ENCODE assay signal across 1 cellular context in the genomic region with DNA sequence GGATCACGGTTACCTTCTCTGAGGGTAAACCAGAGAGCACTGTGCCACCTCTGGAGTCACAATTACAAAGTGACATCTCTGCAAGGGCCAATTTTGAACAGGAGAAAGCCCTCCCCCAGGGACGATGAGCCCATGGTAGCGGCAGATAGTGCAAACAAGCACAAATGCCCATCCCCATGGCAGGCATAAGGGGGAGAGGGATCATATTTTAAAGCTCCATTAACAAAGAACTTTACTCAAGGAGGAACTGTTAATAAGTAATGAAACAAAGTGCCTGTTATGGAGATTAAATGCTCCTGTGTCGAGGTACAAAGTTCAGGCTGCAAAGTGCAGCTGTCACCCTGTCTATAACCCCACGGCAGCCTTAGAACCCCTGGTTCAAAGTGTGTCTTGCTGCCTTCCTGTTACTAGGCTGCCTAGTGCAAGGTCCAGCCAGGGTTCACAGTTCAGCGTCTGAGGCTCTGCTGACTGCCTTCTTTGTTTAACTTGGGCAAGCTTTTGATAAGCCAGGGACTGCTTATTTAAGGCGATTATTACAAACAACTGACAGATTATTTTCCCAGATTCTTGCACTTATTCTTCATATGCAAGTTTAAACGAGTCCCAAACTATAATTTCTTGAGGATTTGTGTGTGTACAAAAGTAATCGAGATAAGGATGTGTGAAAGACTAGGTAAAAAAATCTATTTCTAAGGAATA.
TF ChIP-seq lines count a peak whose summit lies in the region.

No MANE protein-coding gene starts in this region.

TF ChIP-seq in HepG2, 621 proteins besides CTCF, POLR2A, EP300 and RAD21 (continued from another document and continues in another):
- TF ChIP-seq, protein P1, sequence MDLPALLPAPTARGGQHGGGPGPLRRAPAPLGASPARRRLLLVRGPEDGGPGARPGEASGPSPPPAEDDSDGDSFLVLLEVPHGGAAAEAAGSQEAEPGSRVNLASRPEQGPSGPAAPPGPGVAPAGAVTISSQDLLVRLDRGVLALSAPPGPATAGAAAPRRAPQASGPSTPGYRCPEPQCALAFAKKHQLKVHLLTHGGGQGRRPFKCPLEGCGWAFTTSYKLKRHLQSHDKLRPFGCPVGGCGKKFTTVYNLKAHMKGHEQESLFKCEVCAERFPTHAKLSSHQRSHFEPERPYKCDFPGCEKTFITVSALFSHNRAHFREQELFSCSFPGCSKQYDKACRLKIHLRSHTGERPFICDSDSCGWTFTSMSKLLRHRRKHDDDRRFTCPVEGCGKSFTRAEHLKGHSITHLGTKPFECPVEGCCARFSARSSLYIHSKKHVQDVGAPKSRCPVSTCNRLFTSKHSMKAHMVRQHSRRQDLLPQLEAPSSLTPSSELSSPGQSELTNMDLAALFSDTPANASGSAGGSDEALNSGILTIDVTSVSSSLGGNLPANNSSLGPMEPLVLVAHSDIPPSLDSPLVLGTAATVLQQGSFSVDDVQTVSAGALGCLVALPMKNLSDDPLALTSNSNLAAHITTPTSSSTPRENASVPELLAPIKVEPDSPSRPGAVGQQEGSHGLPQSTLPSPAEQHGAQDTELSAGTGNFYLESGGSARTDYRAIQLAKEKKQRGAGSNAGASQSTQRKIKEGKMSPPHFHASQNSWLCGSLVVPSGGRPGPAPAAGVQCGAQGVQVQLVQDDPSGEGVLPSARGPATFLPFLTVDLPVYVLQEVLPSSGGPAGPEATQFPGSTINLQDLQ (CRISPR knock-in tag; IDR thresholded peaks at IDR 0.05) = no peak; the same call in 1 of the 2 replicates
- TF ChIP-seq ELF4 (CRISPR knock-in tag; IDR thresholded peaks at IDR 0.05; ENCODE audit: borderline replicate concordance) = peak; percentile 79; the same call in 1 of the 2 replicates
- no peak for TF ChIP-seq ZNF773 (CRISPR knock-in tag; IDR thresholded peaks at IDR 0.05; ENCODE audit: borderline replicate concordance)
- TF ChIP-seq ZNF343 (CRISPR knock-in tag; IDR thresholded peaks at IDR 0.05) = no peak
- TF ChIP-seq, protein P2, sequence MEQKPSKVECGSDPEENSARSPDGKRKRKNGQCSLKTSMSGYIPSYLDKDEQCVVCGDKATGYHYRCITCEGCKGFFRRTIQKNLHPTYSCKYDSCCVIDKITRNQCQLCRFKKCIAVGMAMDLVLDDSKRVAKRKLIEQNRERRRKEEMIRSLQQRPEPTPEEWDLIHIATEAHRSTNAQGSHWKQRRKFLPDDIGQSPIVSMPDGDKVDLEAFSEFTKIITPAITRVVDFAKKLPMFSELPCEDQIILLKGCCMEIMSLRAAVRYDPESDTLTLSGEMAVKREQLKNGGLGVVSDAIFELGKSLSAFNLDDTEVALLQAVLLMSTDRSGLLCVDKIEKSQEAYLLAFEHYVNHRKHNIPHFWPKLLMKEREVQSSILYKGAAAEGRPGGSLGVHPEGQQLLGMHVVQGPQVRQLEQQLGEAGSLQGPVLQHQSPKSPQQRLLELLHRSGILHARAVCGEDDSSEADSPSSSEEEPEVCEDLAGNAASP (CRISPR knock-in tag; IDR thresholded peaks at IDR 0.05; ENCODE audit: borderline replicate concordance) = peak; percentile 97
- TF ChIP-seq CHCHD3 (CRISPR knock-in tag; IDR thresholded peaks at IDR 0.05) = no peak
- TF ChIP-seq, protein P3, sequence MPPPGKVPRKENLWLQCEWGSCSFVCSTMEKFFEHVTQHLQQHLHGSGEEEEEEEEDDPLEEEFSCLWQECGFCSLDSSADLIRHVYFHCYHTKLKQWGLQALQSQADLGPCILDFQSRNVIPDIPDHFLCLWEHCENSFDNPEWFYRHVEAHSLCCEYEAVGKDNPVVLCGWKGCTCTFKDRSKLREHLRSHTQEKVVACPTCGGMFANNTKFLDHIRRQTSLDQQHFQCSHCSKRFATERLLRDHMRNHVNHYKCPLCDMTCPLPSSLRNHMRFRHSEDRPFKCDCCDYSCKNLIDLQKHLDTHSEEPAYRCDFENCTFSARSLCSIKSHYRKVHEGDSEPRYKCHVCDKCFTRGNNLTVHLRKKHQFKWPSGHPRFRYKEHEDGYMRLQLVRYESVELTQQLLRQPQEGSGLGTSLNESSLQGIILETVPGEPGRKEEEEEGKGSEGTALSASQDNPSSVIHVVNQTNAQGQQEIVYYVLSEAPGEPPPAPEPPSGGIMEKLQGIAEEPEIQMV (CRISPR knock-in tag; IDR thresholded peaks at IDR 0.05; ENCODE audit: low read depth) = no peak
- TF ChIP-seq DNMT1 (CRISPR knock-in tag; IDR thresholded peaks at IDR 0.05) = no peak
- TF ChIP-seq, protein P4, sequence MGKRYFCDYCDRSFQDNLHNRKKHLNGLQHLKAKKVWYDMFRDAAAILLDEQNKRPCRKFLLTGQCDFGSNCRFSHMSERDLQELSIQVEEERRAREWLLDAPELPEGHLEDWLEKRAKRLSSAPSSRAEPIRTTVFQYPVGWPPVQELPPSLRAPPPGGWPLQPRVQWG (CRISPR knock-in tag; IDR thresholded peaks at IDR 0.05; ENCODE audit: borderline replicate concordance, low read depth) = no peak
- TF ChIP-seq ZNF549 (CRISPR knock-in tag; IDR thresholded peaks at IDR 0.05) = no peak
- TF ChIP-seq, protein P5, sequence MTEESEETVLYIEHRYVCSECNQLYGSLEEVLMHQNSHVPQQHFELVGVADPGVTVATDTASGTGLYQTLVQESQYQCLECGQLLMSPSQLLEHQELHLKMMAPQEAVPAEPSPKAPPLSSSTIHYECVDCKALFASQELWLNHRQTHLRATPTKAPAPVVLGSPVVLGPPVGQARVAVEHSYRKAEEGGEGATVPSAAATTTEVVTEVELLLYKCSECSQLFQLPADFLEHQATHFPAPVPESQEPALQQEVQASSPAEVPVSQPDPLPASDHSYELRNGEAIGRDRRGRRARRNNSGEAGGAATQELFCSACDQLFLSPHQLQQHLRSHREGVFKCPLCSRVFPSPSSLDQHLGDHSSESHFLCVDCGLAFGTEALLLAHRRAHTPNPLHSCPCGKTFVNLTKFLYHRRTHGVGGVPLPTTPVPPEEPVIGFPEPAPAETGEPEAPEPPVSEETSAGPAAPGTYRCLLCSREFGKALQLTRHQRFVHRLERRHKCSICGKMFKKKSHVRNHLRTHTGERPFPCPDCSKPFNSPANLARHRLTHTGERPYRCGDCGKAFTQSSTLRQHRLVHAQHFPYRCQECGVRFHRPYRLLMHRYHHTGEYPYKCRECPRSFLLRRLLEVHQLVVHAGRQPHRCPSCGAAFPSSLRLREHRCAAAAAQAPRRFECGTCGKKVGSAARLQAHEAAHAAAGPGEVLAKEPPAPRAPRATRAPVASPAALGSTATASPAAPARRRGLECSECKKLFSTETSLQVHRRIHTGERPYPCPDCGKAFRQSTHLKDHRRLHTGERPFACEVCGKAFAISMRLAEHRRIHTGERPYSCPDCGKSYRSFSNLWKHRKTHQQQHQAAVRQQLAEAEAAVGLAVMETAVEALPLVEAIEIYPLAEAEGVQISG (CRISPR knock-in tag; IDR thresholded peaks at IDR 0.05) = peak; percentile 91
- no peak for TF ChIP-seq ZNF713 (CRISPR knock-in tag; IDR thresholded peaks at IDR 0.05)
- TF ChIP-seq ATF1 (CRISPR knock-in tag; IDR thresholded peaks at IDR 0.05) = peak; percentile 64
- TF ChIP-seq, protein P6, sequence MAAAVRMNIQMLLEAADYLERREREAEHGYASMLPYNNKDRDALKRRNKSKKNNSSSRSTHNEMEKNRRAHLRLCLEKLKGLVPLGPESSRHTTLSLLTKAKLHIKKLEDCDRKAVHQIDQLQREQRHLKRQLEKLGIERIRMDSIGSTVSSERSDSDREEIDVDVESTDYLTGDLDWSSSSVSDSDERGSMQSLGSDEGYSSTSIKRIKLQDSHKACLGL (CRISPR knock-in tag; IDR thresholded peaks at IDR 0.05) = no peak; the same call in 1 of the 2 replicates
- TF ChIP-seq, protein P7, sequence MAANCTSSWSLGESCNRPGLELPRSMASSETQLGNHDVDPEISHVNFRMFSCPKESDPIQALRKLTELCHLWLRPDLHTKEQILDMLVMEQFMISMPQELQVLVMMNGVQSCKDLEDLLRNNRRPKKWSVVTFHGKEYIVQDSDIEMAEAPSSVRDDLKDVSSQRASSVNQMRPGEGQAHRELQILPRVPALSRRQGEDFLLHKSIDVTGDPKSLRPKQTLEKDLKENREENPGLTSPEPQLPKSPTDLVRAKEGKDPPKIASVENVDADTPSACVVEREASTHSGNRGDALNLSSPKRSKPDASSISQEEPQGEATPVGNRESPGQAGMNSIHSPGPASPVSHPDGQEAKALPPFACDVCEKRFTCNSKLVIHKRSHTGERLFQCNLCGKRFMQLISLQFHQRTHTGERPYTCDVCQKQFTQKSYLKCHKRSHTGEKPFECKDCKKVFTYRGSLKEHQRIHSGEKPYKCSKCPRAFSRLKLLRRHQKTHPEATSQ (CRISPR knock-in tag; IDR thresholded peaks at IDR 0.05; ENCODE audit: borderline replicate concordance) = peak; percentile 99; the same call in 1 of the 2 replicates
- TF ChIP-seq SRY (CRISPR knock-in tag; IDR thresholded peaks at IDR 0.05) = no peak
- TF ChIP-seq RFX1 (IDR thresholded peaks at IDR 0.05) = no peak; the same call in 1 of the 2 replicates
- TF ChIP-seq ZKSCAN5 (CRISPR knock-in tag; IDR thresholded peaks at IDR 0.05) = 0 out of 2 replicates have a peak, but pooled peaks have one; percentile 40
- peak; percentile 80 for TF ChIP-seq ZBTB38 (CRISPR knock-in tag; IDR thresholded peaks at IDR 0.05)
- peak; percentile 96 for TF ChIP-seq FOXA3 (CRISPR knock-in tag; IDR thresholded peaks at IDR 0.05)
- TF ChIP-seq RFXANK (CRISPR knock-in tag; IDR thresholded peaks at IDR 0.05) = no peak
- no peak for TF ChIP-seq ZNF382 (CRISPR knock-in tag; IDR thresholded peaks at IDR 0.05; ENCODE audit: borderline replicate concordance)
- TF ChIP-seq NR2F2 (IDR thresholded peaks at IDR 0.05; ENCODE audit: borderline replicate concordance, low read depth) = peak; percentile 94
- TF ChIP-seq ZFY (CRISPR knock-in tag; IDR thresholded peaks at IDR 0.05) = no peak
- peak; percentile 83; the same call in 1 of the 2 replicates for TF ChIP-seq ZNF792 (CRISPR knock-in tag; IDR thresholded peaks at IDR 0.05)
- TF ChIP-seq ZSCAN9 (CRISPR knock-in tag; IDR thresholded peaks at IDR 0.05; ENCODE audit: borderline replicate concordance) = no peak
- TF ChIP-seq KLF9 (CRISPR knock-in tag; IDR thresholded peaks at IDR 0.05; ENCODE audit: low read depth) = 0 out of 2 replicates have a peak, but pooled peaks have one; percentile 75
- no peak for TF ChIP-seq MLLT10 (CRISPR knock-in tag; IDR thresholded peaks at IDR 0.05)
- peak; percentile 94 for TF ChIP-seq ZKSCAN8 (CRISPR knock-in tag; IDR thresholded peaks at IDR 0.05; ENCODE audit: borderline replicate concordance)
- TF ChIP-seq, protein P8, sequence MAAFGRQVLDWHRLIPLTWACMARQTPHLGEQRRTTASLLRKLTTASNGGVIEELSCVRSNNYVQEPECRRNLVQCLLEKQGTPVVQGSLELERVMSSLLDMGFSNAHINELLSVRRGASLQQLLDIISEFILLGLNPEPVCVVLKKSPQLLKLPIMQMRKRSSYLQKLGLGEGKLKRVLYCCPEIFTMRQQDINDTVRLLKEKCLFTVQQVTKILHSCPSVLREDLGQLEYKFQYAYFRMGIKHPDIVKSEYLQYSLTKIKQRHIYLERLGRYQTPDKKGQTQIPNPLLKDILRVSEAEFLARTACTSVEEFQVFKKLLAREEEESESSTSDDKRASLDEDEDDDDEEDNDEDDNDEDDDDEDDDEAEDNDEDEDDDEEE (CRISPR knock-in tag; IDR thresholded peaks at IDR 0.05) = no peak
- TF ChIP-seq ZNF737 (CRISPR knock-in tag; IDR thresholded peaks at IDR 0.05; ENCODE audit: borderline replicate concordance) = no peak
- 0 out of 2 replicates have a peak, but pooled peaks have one; percentile 46 for TF ChIP-seq KMT2A (CRISPR knock-in tag; IDR thresholded peaks at IDR 0.05)
- TF ChIP-seq TGIF2 (CRISPR knock-in tag; IDR thresholded peaks at IDR 0.05) = peak; percentile 88
- peak; percentile 94 for TF ChIP-seq HOXA3 (CRISPR knock-in tag; IDR thresholded peaks at IDR 0.05)
- TF ChIP-seq NR3C1 (CRISPR knock-in tag; IDR thresholded peaks at IDR 0.05) = no peak
- peak; percentile 49; the same call in 1 of the 2 replicates for TF ChIP-seq SRF (IDR thresholded peaks at IDR 0.05; ENCODE audit: low read depth, low read length)
- TF ChIP-seq ZNF232 (CRISPR knock-in tag; IDR thresholded peaks at IDR 0.05; ENCODE audit: borderline replicate concordance) = peak; percentile 69; the same call in 1 of the 2 replicates
- TF ChIP-seq ZNF615 (CRISPR knock-in tag; IDR thresholded peaks at IDR 0.05; ENCODE audit: borderline replicate concordance) = peak; percentile 77; the same call in 1 of the 2 replicates
- peak; percentile 81; the same call in 1 of the 2 replicates for TF ChIP-seq KAT7 (CRISPR knock-in tag; IDR thresholded peaks at IDR 0.05; ENCODE audit: borderline replicate concordance)
- TF ChIP-seq PCBP2 (optimal IDR thresholded peaks at IDR 0.05; ENCODE audit: low read depth, low read length, poor library complexity, severe bottlenecking) = no peak
- TF ChIP-seq NR1H2 (CRISPR knock-in tag; IDR thresholded peaks at IDR 0.05; ENCODE audit: borderline replicate concordance, low read depth) = peak; percentile 84; the same call in 1 of the 2 replicates
- peak; percentile 90 for TF ChIP-seq ZNF746 (CRISPR knock-in tag; IDR thresholded peaks at IDR 0.05)
- peak; percentile 93 for TF ChIP-seq MED8 (CRISPR knock-in tag; IDR thresholded peaks at IDR 0.05; ENCODE audit: insufficient replicate concordance)
- TF ChIP-seq MAFK (conservative IDR thresholded peaks at IDR 0.05 in 1 of 2, IDR thresholded peaks at IDR 0.05 in 1 of 2; ENCODE audit: low read length in 2 of 2) = peak in 1 of 2 experiments; percentile 41; a peak in 2 of 4 replicates
- 0 out of 2 replicates have a peak, but pooled peaks have one; percentile 43 for TF ChIP-seq ZNF143 (CRISPR knock-in tag; IDR thresholded peaks at IDR 0.05)
- TF ChIP-seq KDM5B (CRISPR knock-in tag; IDR thresholded peaks at IDR 0.05; ENCODE audit: borderline replicate concordance) = peak; percentile 48; the same call in 1 of the 2 replicates
- no peak for TF ChIP-seq ARID2 (CRISPR knock-in tag; IDR thresholded peaks at IDR 0.05; ENCODE audit: borderline replicate concordance)
- TF ChIP-seq, protein P9, sequence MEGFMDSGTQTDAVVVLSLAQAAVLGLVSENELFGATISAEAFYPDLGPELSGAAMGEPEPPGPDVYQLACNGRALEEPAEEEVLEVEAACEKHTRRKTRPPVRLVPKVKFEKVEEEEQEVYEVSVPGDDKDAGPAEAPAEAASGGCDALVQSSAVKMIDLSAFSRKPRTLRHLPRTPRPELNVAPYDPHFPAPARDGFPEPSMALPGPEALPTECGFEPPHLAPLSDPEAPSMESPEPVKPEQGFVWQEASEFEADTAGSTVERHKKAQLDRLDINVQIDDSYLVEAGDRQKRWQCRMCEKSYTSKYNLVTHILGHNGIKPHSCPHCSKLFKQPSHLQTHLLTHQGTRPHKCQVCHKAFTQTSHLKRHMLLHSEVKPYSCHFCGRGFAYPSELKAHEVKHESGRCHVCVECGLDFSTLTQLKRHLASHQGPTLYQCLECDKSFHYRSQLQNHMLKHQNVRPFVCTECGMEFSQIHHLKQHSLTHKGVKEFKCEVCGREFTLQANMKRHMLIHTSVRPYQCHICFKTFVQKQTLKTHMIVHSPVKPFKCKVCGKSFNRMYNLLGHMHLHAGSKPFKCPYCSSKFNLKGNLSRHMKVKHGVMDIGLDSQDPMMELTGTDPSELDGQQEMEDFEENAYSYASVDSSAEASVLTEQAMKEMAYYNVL (CRISPR knock-in tag; IDR thresholded peaks at IDR 0.05; ENCODE audit: borderline replicate concordance) = peak; percentile 96
- TF ChIP-seq RBFOX2 (IDR thresholded peaks at IDR 0.05; ENCODE audit: low read depth, low read length) = no peak
- no peak for TF ChIP-seq ZNF720 (CRISPR knock-in tag; IDR thresholded peaks at IDR 0.05)
- peak; percentile 67; the same call in 1 of the 2 replicates for TF ChIP-seq KLF6 (CRISPR knock-in tag; IDR thresholded peaks at IDR 0.05)
- no peak for TF ChIP-seq ZNF333 (CRISPR knock-in tag; IDR thresholded peaks at IDR 0.05; ENCODE audit: borderline replicate concordance)
- no peak for TF ChIP-seq NBN (conservative IDR thresholded peaks at IDR 0.05)
- peak; percentile 80 for TF ChIP-seq THAP11 (CRISPR knock-in tag; IDR thresholded peaks at IDR 0.05)
- 0 out of 2 replicates have a peak, but pooled peaks have one; percentile 34 for TF ChIP-seq ZNF569 (CRISPR knock-in tag; IDR thresholded peaks at IDR 0.05; ENCODE audit: borderline replicate concordance)
- no peak for TF ChIP-seq HOXA7 (CRISPR knock-in tag; IDR thresholded peaks at IDR 0.05)
